15 cellular contexts compared by ENCODE assay signal in the genomic region with DNA sequence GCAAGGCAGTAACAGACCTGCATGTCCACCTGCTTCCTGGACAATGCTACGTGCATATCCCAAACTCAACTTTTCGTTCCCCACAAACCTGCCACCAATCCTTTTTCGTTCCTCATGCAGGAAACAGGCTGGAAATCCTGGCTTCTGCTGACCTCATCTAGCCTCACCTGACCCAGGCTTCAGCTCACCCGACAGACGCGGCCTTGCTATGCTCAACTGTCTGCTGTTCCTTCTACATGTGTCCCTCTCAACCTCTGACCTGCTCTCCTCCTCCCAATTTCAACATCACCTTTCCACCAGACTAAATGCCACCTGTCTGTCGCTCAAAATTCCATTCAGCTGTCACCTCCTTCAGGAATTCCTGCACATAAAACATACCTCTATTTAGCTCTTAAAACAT. TPM values are rescaled to one million over a fixed set of nuclear protein-coding genes. Genes with fewer than 3 reads are reported as not detected.
DNase-seq lines count a peak whose midpoint lies in the region; ATAC-seq lines count a peak whose summit lies in the region.
"Had no signal": no experiment of that assay in that cellular context is flagged by ENCODE, and none has a peak within 500 bp of the region (broad histone marks: within the 10 kb centered on the region; RNA-seq: fewer than 3 reads in every experiment).

No MANE protein-coding gene starts in this region.

- peaks cover 62% of the 10 kb centered on the region for H3K36me3 Mint-ChIP-seq in activated CD4-positive, alpha-beta T cell treated with anti-CD3 and anti-CD28 coated beads for 36 hours (ENCODE audit: low read depth)
- peaks cover 28% of the 10 kb centered on the region for H3K36me3 Mint-ChIP-seq in activated naive CD8-positive, alpha-beta T cell treated with anti-CD3 and anti-CD28 coated beads, Interleukin-2, amount 10 ng/mL, durations not matched to agents 7 days and 5 days
- H3K36me3 Mint-ChIP-seq in natural killer cell treated with Interleukin-12 subunit alpha and Interleukin-12 subunit beta and Interleukin-15 and Interleukin-18, amount 100 ng/mL, for 72 hours = peaks cover 24% of the 10 kb centered on the region

- no peaks in the 10 kb centered on the region for H3K9me3 Mint-ChIP-seq in activated CD4-positive, alpha-beta T cell treated with anti-CD3 and anti-CD28 coated beads for 36 hours (ENCODE audit: low read depth)
- no peaks in the 10 kb centered on the region for H3K9me3 Mint-ChIP-seq in activated naive CD8-positive, alpha-beta T cell treated with anti-CD3 and anti-CD28 coated beads, Interleukin-2, amount 10 ng/mL, durations not matched to agents 7 days and 5 days
- H3K9me3 Mint-ChIP-seq in natural killer cell treated with Interleukin-12 subunit alpha and Interleukin-12 subunit beta and Interleukin-15 and Interleukin-18, amount 100 ng/mL, for 72 hours = no peaks in the 10 kb centered on the region
- H3K9me3 Mint-ChIP-seq: nephron progenitor cell had no signal

- CTCF ChIA-PET in activated CD4-positive, alpha-beta T cell treated with anti-CD3 and anti-CD28 coated beads for 36 hours (lab: Charles Lee) = interaction anchor here (0.7 kb wide), 2 partner anchors 14 to 33 kb away, joined by 3 to 4 read pairs; no protein-coding TSS in a partner anchor

- peaks cover 83% of the 10 kb centered on the region for H3K4me1 Mint-ChIP-seq in activated CD4-positive, alpha-beta T cell treated with anti-CD3 and anti-CD28 coated beads for 36 hours
- peaks cover 53% of the 10 kb centered on the region for H3K4me1 Mint-ChIP-seq in activated naive CD8-positive, alpha-beta T cell treated with anti-CD3 and anti-CD28 coated beads, Interleukin-2, amount 10 ng/mL, durations not matched to agents 7 days and 5 days
- peaks cover 40 to 55% of the 10 kb centered on the region in 2 donors for H3K4me1 Mint-ChIP-seq in natural killer cell treated with Interleukin-12 subunit alpha and Interleukin-12 subunit beta and Interleukin-15 and Interleukin-18, amount 100 ng/mL, for 72 hours (ENCODE audit: low read depth in 2 of 2)

- peak overlapping the region; percentile 67 for H3K27ac Mint-ChIP-seq in activated CD4-positive, alpha-beta T cell treated with anti-CD3 and anti-CD28 coated beads for 36 hours
- peak overlapping the region; percentile 63 for H3K27ac Mint-ChIP-seq in activated naive CD8-positive, alpha-beta T cell treated with anti-CD3 and anti-CD28 coated beads, Interleukin-2, amount 10 ng/mL, durations not matched to agents 7 days and 5 days
- H3K27ac Mint-ChIP-seq in natural killer cell treated with Interleukin-12 subunit alpha and Interleukin-12 subunit beta and Interleukin-15 and Interleukin-18, amount 100 ng/mL, for 72 hours = peak overlapping the region; percentile 32 to 65

- no peak overlapping the region for H3K4me3 Mint-ChIP-seq in activated CD4-positive, alpha-beta T cell treated with anti-CD3 and anti-CD28 coated beads for 36 hours
- H3K4me3 Mint-ChIP-seq in activated naive CD8-positive, alpha-beta T cell treated with anti-CD3 and anti-CD28 coated beads, Interleukin-2, amount 10 ng/mL, durations not matched to agents 7 days and 5 days = peak overlapping the region; percentile 2
- H3K4me3 Mint-ChIP-seq in natural killer cell treated with Interleukin-12 subunit alpha and Interleukin-12 subunit beta and Interleukin-15 and Interleukin-18, amount 100 ng/mL, for 72 hours = peak overlapping the region; percentile 38
- H3K4me3 Mint-ChIP-seq: nephron progenitor cell had no signal

- POLR2A ChIA-PET in activated CD4-positive, alpha-beta T cell treated with anti-CD3 and anti-CD28 coated beads for 36 hours (lab: Charles Lee) = interaction anchor here (1.2 kb wide), 1 partner anchor 27 kb away, joined by 5 read pairs; no protein-coding TSS in a partner anchor
- POLR2A ChIA-PET in activated naive CD8-positive, alpha-beta T cell treated with anti-CD3 and anti-CD28 coated beads, Interleukin-2, amount 10 ng/mL, durations not matched to agents 7 days and 5 days (lab: Charles Lee) = no interaction called here

- H3K27me3 Mint-ChIP-seq in activated CD4-positive, alpha-beta T cell treated with anti-CD3 and anti-CD28 coated beads for 36 hours = no peaks in the 10 kb centered on the region
- H3K27me3 Mint-ChIP-seq in activated naive CD8-positive, alpha-beta T cell treated with anti-CD3 and anti-CD28 coated beads, Interleukin-2, amount 10 ng/mL, durations not matched to agents 7 days and 5 days = no peaks in the 10 kb centered on the region
- no peaks in the 10 kb centered on the region for H3K27me3 Mint-ChIP-seq in natural killer cell treated with Interleukin-12 subunit alpha and Interleukin-12 subunit beta and Interleukin-15 and Interleukin-18, amount 100 ng/mL, for 72 hours

- ATAC-seq in activated CD4-positive, alpha-beta T cell treated with anti-CD3 and anti-CD28 coated beads for 36 hours = no peak
- ATAC-seq in activated naive CD8-positive, alpha-beta T cell treated with anti-CD3 and anti-CD28 coated beads, Interleukin-2, amount 10 ng/mL, durations not matched to agents 7 days and 5 days (ENCODE audit: low read depth) = no peak
- ATAC-seq in natural killer cell treated with Interleukin-12 subunit alpha and Interleukin-12 subunit beta and Interleukin-15 and Interleukin-18, amount 100 ng/mL, for 72 hours = no peak
- no peak for ATAC-seq in GM21528 (IDR thresholded peaks at IDR 0.05; ENCODE audit: low FRiP score, unreplicated experiment)
- ATAC-seq: left ventricle myocardium superior, right cardiac atrium had no signal

- intact Hi-C loops in activated CD4-positive, alpha-beta T cell treated with anti-CD3 and anti-CD28 coated beads for 36 hours (cut with DNase I, micrococcal nuclease) = loop anchor here (1.0 to 2.0 kb wide), 5 partner anchors 14 to 44 kb away; a partner anchor contains a TSS
- intact Hi-C loops in head of caudate nucleus (cut with DNase I) = no loop called here

- no peak for DNase-seq in activated CD4-positive, alpha-beta T cell treated with anti-CD3 and anti-CD28 coated beads for 36 hours
- no peak for DNase-seq in activated CD4-positive, alpha-beta T cell treated with anti-CD3 and anti-CD28 coated beads, Interleukin-2, amount 50 U/mL, for 4 hours
- peak; percentile 49 for DNase-seq in HPDE6-E6E7 (ENCODE audit: extremely low spot score)
- no peak for DNase-seq in activated naive CD8-positive, alpha-beta T cell treated with anti-CD3 and anti-CD28 coated beads, Interleukin-2, amount 10 ng/mL, durations not matched to agents 7 days and 5 days
- no peak for DNase-seq in natural killer cell treated with Interleukin-12 subunit alpha and Interleukin-12 subunit beta and Interleukin-15 and Interleukin-18, amount 100 ng/mL, for 72 hours (ENCODE audit: low spot score)
- no peak for DNase-seq in head of caudate nucleus
- no peak for DNase-seq in SW 1271 (lab: John Stamatoyannopoulos, UW)
- DNase-seq: activated CD8-positive, alpha-beta memory T cell treated with anti-CD3 and anti-CD28 coated beads, Interleukin-2, amount 50 U/mL, for 4 hours; left ventricle myocardium superior; NCI-H2171; nephron progenitor cell; right cardiac atrium; SHP77; stimulated activated CD4-positive, alpha-beta T cell treated with anti-CD3 and anti-CD28 coated beads, Interleukin-4, amount 100 ng/mL, for 1 hour had no signal

RNA-seq across cellular contexts. Expression of a gene that starts 44.5 kb away (rescaled TPM):
- total RNA-seq in activated CD4-positive, alpha-beta T cell treated with anti-CD3 and anti-CD28 coated beads for 36 hours = 100 to 1,000 TPM; 241 to 368 TPM
- total RNA-seq in activated naive CD8-positive, alpha-beta T cell treated with anti-CD3 and anti-CD28 coated beads, Interleukin-2, amount 10 ng/mL, durations not matched to agents 7 days and 5 days = 100 to 1,000 TPM; 261 to 280 TPM
- 100 to 1,000 TPM; 212 to 386 TPM for total RNA-seq in natural killer cell treated with Interleukin-12 subunit alpha and Interleukin-12 subunit beta and Interleukin-15 and Interleukin-18, amount 100 ng/mL, for 72 hours
